9 cellular contexts compared by ENCODE assay signal in genomic region chr2:176092270-176093144, GRCh38. TPM values are rescaled to one million over a fixed set of nuclear protein-coding genes. Genes with fewer than 3 reads are reported as not detected.
DNase-seq lines count a peak whose midpoint lies in the region; ATAC-seq and TF ChIP-seq lines count a peak whose summit lies in the region.
"Had no signal": no experiment of that assay in that cellular context is flagged by ENCODE, and none has a peak within 500 bp of the region (broad histone marks: within the 10 kb centered on the region; RNA-seq: fewer than 3 reads in every experiment).

Gene HOXD13 (plus strand): TSS chr2:176092721. CDS start chr2:176092891, 170 bp downstream.

- ATAC-seq in omental fat pad (ENCODE audit: low FRiP score) (peak; percentile 18), GM19463 (IDR thresholded peaks at IDR 0.05; ENCODE audit: unreplicated experiment) (no peak)

- peak within 1 kb of the TSS; percentile 34 for H3K4me3 ChIP-seq in LNCaP clone FGC (ENCODE audit: low read depth, low read length)

- intact Hi-C loops in head of caudate nucleus (cut with DNase I): loop anchor here (10.0 kb wide), 1 partner anchor 728 kb away; no protein-coding TSS in a partner anchor

- peak; percentile 57 for DNase-seq in EH (ENCODE audit: low read depth)
- DNase-seq in LNCaP clone FGC (ENCODE audit: low read depth): no peak
- no peak for DNase-seq in chondrocyte (ENCODE audit: low spot score)
- DNase-seq in omental fat pad (ENCODE audit: low spot score): no peak
- DNase-seq in NCI-H1105 (lab: John Stamatoyannopoulos, UW): no peak
- no peak for DNase-seq in head of caudate nucleus
- no peak for DNase-seq in COLO829 (ENCODE audit: low spot score)
- DNase-seq: amygdala had no signal

- peaks cover 90% of the 10 kb centered on the region for H3K27me3 Mint-ChIP-seq in chondrocyte (ENCODE audit: low read depth)

- no peak for TF ChIP-seq CTCF in LNCaP clone FGC (IDR thresholded peaks at IDR 0.05; ENCODE audit: control insufficient read depth, extremely low read depth, insufficient read depth)
- TF ChIP-seq CTCF in chondrocyte (IDR thresholded peaks at IDR 0.05): no peak
- no peak for TF ChIP-seq CTCF in omental fat pad (IDR thresholded peaks at IDR 0.05)

- no peaks in the 10 kb centered on the region for H3K9me3 Mint-ChIP-seq in chondrocyte (ENCODE audit: low read depth)

- peaks cover 31% of the 10 kb centered on the region for H3K4me1 Mint-ChIP-seq in chondrocyte (ENCODE audit: low read depth)

- peak within 1 kb of the TSS; percentile 54 for H3K4me3 Mint-ChIP-seq in chondrocyte (ENCODE audit: unreplicated experiment)

- H3K27ac Mint-ChIP-seq in chondrocyte (ENCODE audit: unreplicated experiment): no peak within 1 kb of the TSS

- H3K36me3 Mint-ChIP-seq in chondrocyte (ENCODE audit: low read depth): peaks cover 2% of the 10 kb centered on the region

RNA-seq across cellular contexts. Expression of gene HOXD13, which starts in this region (rescaled TPM):
- total RNA-seq in chondrocyte (not detected in 3 replicates), omental fat pad (not detected)

Comparison
In these comparisons a context has a peak if more than half of its experiments do, and no peak if none do; other contexts are left out.
1. Peak in ATAC-seq in omental fat pad; RNA of the gene not detected or under 1 TPM.